24 cellular contexts compared by ENCODE assay signal in the genomic region with DNA sequence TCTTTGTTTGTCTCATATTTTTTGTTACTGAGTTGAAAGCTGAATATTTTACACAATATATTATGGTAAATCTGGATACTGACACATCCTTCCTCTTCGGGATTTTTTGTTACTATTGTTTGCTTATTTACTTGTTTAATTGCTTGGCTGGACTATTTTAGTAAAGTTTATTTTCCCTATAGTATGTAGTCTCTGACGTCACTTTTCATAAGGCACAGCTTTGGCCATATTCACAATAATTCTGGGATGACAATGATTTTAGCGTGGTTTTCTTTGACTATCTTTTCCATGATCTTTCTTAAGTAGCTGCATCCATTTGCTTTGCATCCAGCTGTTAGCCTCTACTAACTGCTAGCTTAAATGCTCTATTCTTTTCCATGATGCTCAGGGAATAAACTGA.
A peak's percentile ranks its signal among the peaks of the same experiment; 100 is the strongest.
DNase-seq lines count a peak whose midpoint lies in the region; ATAC-seq, FAIRE-seq and TF ChIP-seq lines count a peak whose summit lies in the region.
"Had no signal": no experiment of that assay in that cellular context is flagged by ENCODE, and none has a peak within 500 bp of the region (broad histone marks: within the 10 kb centered on the region; RNA-seq: fewer than 3 reads in every experiment).

No MANE protein-coding gene starts in this region.

- WGBS in ectodermal cell, 2 experiments = 91 to 93% methylated on average over 3 of the region's 3 CpGs

- H3K36me3 ChIP-seq in ectodermal cell (ENCODE audit: control insufficient read depth, insufficient read depth, low read length) = no peaks in the 10 kb centered on the region
- H3K36me3 ChIP-seq: BLaER1 treated with 17β-estradiol and CSF1 and Interleukin-3, amounts not matched to agents 10 nM and 100 nM had no signal

- H3K27ac ChIP-seq in ectodermal cell (ENCODE audit: insufficient read depth, low read depth, low read length, poor library complexity, severe bottlenecking) = peak overlapping the region; percentile 16
- H3K27ac ChIP-seq: 22Rv1; A549; BLaER1 treated with 17β-estradiol and CSF1 and Interleukin-3, amounts not matched to agents 10 nM and 100 nM; C4-2B had no signal

- no peak overlapping the region for H3K4me3 ChIP-seq in ectodermal cell (ENCODE audit: insufficient read depth, low read depth, low read length)
- H3K4me3 ChIP-seq: A549; BLaER1 treated with 17β-estradiol and CSF1 and Interleukin-3, amounts not matched to agents 10 nM and 100 nM; GM12878 had no signal

- no peak for ATAC-seq in HG02981 (IDR thresholded peaks at IDR 0.05; ENCODE audit: unreplicated experiment)
- ATAC-seq: A549; CD8-positive, alpha-beta T cell; GM12878 had no signal

- DNase-seq in NCI-H82 (lab: John Stamatoyannopoulos, UW) (peak; percentile 90), NCI-H82 treated with DMSO at 0.1 percent for 48 hours (lab: John Stamatoyannopoulos, UW; ENCODE audit: unreplicated experiment) (no peak), D721Med (ENCODE audit: insufficient read length, low spot score) (no peak)
- DNase-seq: AML-193; Caco-2; Calu3; CD4-positive, alpha-beta T cell; CD8-positive, alpha-beta T cell; DMS 273 treated with DMSO at 0.1 percent for 48 hours; DMS153; DMS53; DMS79; DND-41; EL; GDM1 had no signal

- H3K9me3 ChIP-seq in ectodermal cell (ENCODE audit: control insufficient read depth, low read length) = no peaks in the 10 kb centered on the region
- H3K9me3 ChIP-seq: A549; BLaER1 treated with 17β-estradiol and CSF1 and Interleukin-3, amounts not matched to agents 10 nM and 100 nM; Caco-2 had no signal

- H3K27me3 ChIP-seq in ectodermal cell (ENCODE audit: control insufficient read depth, insufficient read depth, low read length, poor library complexity, severe bottlenecking) = no peaks in the 10 kb centered on the region
- H3K27me3 ChIP-seq: BLaER1 treated with 17β-estradiol and CSF1 and Interleukin-3, amounts not matched to agents 10 nM and 100 nM had no signal

- peak; percentile 48 for FAIRE-seq in D721Med (lab: Jason Lieb, UNC)
- FAIRE-seq: A549, GM12878, GM12892, GM18507 had no signal

- no peak for TF ChIP-seq CTCF in D721Med (IDR thresholded peaks at IDR 0.05; ENCODE audit: insufficient read depth, missing control alignments)

- no peaks in the 10 kb centered on the region for H3K4me1 ChIP-seq in ectodermal cell (ENCODE audit: control insufficient read depth, insufficient read depth, low read length)
- H3K4me1 ChIP-seq: A549; BLaER1 treated with 17β-estradiol and CSF1 and Interleukin-3, amounts not matched to agents 10 nM and 100 nM; Caco-2 had no signal
